2 cellular contexts compared by ENCODE assay signal in the genomic region with DNA sequence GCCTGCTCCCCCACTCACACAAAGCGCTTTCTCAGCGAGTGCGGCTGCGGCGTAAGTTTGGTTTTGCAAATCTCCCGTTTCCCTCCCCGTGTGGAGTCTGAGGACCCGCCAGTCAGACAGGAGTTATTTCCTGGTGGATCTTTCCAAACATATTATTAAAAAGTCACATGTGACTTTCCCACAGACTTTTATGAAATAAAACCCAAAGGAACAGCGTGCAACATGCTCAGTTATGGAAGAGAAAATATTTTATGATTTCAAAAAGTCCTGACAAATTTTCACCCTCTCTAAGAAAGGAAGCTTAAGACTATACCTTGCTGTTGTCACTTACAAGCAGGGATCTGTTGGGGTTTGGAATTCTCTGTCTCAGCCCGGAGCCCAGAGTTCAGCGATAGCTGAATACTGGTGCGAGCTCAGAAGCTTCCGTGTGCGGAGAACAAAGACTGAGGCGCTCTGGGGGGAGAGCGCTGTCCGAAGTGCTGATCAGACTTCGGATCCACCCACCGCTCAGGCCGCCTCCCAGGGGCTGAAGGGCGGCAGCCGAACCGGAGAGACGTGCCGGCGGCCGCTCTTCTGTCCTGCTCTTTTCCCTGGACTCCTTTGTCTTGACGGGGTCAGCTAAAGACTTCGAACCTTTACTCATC.
TF ChIP-seq lines count a peak whose summit lies in the region.

No MANE protein-coding gene starts in this region.

TF ChIP-seq in K562, 482 proteins besides CTCF, POLR2A, EP300 and RAD21 (continued from another document and continues in another):
- no peak for TF ChIP-seq ZNF24 (IDR thresholded peaks at IDR 0.05)
- TF ChIP-seq ZNF449 (CRISPR knock-in tag; IDR thresholded peaks at IDR 0.05) = no peak
- TF ChIP-seq, protein P1, sequence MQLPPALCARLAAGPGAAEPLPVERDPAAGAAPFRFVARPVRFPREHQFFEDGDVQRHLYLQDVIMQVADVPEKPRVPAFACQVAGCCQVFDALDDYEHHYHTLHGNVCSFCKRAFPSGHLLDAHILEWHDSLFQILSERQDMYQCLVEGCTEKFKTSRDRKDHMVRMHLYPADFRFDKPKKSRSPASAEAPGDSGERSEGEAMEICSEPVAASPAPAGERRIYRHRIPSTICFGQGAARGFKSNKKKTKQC (CRISPR knock-in tag; IDR thresholded peaks at IDR 0.05) = peak; percentile 97
- TF ChIP-seq ZNF75A (CRISPR knock-in tag; IDR thresholded peaks at IDR 0.05) = no peak
- TF ChIP-seq GTF2E2 (tag; IDR thresholded peaks at IDR 0.05) = no peak
- TF ChIP-seq PHB (CRISPR knock-in tag; IDR thresholded peaks at IDR 0.05) = no peak
- no peak for TF ChIP-seq PHF8 (IDR thresholded peaks at IDR 0.05; ENCODE audit: borderline replicate concordance, low read length)
- TF ChIP-seq EHMT2 (IDR thresholded peaks at IDR 0.05) = peak; percentile 98
- TF ChIP-seq ZC3H11A (IDR thresholded peaks at IDR 0.05; ENCODE audit: low read depth, low read length) = no peak
- 0 out of 2 replicates have a peak, but pooled peaks have one; percentile 11 for TF ChIP-seq ZNF175 (CRISPR knock-in tag; IDR thresholded peaks at IDR 0.05; ENCODE audit: low read depth)
- TF ChIP-seq SIN3A (IDR thresholded peaks at IDR 0.05; ENCODE audit: borderline replicate concordance in 2 of 2, control insufficient read depth in 1 of 2, low read depth in 2 of 2, low read length in 2 of 2) = peak in 1 of 2 experiments; percentile 72; a peak in 1 of 4 replicates
- TF ChIP-seq ETV5 (CRISPR knock-in tag; IDR thresholded peaks at IDR 0.05; ENCODE audit: low read depth) = no peak
- TF ChIP-seq, protein P2, sequence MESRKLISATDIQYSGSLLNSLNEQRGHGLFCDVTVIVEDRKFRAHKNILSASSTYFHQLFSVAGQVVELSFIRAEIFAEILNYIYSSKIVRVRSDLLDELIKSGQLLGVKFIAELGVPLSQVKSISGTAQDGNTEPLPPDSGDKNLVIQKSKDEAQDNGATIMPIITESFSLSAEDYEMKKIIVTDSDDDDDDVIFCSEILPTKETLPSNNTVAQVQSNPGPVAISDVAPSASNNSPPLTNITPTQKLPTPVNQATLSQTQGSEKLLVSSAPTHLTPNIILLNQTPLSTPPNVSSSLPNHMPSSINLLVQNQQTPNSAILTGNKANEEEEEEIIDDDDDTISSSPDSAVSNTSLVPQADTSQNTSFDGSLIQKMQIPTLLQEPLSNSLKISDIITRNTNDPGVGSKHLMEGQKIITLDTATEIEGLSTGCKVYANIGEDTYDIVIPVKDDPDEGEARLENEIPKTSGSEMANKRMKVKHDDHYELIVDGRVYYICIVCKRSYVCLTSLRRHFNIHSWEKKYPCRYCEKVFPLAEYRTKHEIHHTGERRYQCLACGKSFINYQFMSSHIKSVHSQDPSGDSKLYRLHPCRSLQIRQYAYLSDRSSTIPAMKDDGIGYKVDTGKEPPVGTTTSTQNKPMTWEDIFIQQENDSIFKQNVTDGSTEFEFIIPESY (CRISPR knock-in tag; IDR thresholded peaks at IDR 0.05) = no peak
- TF ChIP-seq IRF1 (CRISPR knock-in tag; IDR thresholded peaks at IDR 0.05; ENCODE audit: borderline replicate concordance) = 0 out of 2 replicates have a peak, but pooled peaks have one; percentile 30
- TF ChIP-seq, protein P3, sequence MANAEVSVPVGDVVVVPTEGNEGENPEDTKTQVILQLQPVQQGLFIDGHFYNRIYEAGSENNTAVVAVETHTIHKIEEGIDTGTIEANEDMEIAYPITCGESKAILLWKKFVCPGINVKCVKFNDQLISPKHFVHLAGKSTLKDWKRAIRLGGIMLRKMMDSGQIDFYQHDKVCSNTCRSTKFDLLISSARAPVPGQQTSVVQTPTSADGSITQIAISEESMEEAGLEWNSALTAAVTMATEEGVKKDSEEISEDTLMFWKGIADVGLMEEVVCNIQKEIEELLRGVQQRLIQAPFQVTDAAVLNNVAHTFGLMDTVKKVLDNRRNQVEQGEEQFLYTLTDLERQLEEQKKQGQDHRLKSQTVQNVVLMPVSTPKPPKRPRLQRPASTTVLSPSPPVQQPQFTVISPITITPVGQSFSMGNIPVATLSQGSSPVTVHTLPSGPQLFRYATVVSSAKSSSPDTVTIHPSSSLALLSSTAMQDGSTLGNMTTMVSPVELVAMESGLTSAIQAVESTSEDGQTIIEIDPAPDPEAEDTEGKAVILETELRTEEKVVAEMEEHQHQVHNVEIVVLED (CRISPR knock-in tag; IDR thresholded peaks at IDR 0.05) = no peak
- TF ChIP-seq, protein P4, sequence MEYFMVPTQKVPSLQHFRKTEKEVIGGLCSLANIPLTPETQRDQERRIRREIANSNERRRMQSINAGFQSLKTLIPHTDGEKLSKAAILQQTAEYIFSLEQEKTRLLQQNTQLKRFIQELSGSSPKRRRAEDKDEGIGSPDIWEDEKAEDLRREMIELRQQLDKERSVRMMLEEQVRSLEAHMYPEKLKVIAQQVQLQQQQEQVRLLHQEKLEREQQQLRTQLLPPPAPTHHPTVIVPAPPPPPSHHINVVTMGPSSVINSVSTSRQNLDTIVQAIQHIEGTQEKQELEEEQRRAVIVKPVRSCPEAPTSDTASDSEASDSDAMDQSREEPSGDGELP (CRISPR knock-in tag; IDR thresholded peaks at IDR 0.05; ENCODE audit: borderline replicate concordance) = peak; percentile 55; the same call in 1 of the 2 replicates
- TF ChIP-seq STAT5A (IDR thresholded peaks at IDR 0.05; ENCODE audit: borderline replicate concordance, low read length) = no peak
- TF ChIP-seq NFYB (IDR thresholded peaks at IDR 0.05; ENCODE audit: extremely low read depth, insufficient read length) = no peak
- TF ChIP-seq CBFA2T2 (conservative IDR thresholded peaks at IDR 0.05) = no peak
- TF ChIP-seq FOXP1 (CRISPR knock-in tag; IDR thresholded peaks at IDR 0.05) = peak; percentile 79; the same call in 1 of the 2 replicates
- no peak for TF ChIP-seq HNRNPH1 (optimal IDR thresholded peaks at IDR 0.05; ENCODE audit: low read depth, low read length)

TF ChIP-seq in HepG2, 621 proteins besides CTCF, POLR2A, EP300 and RAD21 (continued from another document and continues in another):
- TF ChIP-seq ARID3A (IDR thresholded peaks at IDR 0.05; ENCODE audit: low read depth, low read length) (no peak), HOXA7 (CRISPR knock-in tag; IDR thresholded peaks at IDR 0.05) (peak; percentile 94), ZFP41 (CRISPR knock-in tag; IDR thresholded peaks at IDR 0.05; ENCODE audit: borderline replicate concordance) (peak; percentile 86; the same call in 1 of the 2 replicates), ZNF318 (CRISPR knock-in tag; IDR thresholded peaks at IDR 0.05) (no peak; the same call in 1 of the 2 replicates), ZNF678 (CRISPR knock-in tag; IDR thresholded peaks at IDR 0.05) (no peak), SOX6 (IDR thresholded peaks at IDR 0.05) (no peak), SOX6 (CRISPR knock-in tag; IDR thresholded peaks at IDR 0.05) (peak; percentile 79), ZFP90 (CRISPR knock-in tag; IDR thresholded peaks at IDR 0.05; ENCODE audit: borderline replicate concordance) (peak; percentile 95), YY1 (IDR thresholded peaks at IDR 0.05; ENCODE audit: insufficient read depth, insufficient replicate concordance, low read depth, low read length) (no peak), PRPF4 (IDR thresholded peaks at IDR 0.05; ENCODE audit: low read depth, low read length, poor library complexity, severe bottlenecking) (no peak), ZNF207 (IDR thresholded peaks at IDR 0.05; ENCODE audit: borderline replicate concordance) (no peak), ZNF781 (CRISPR knock-in tag; IDR thresholded peaks at IDR 0.05; ENCODE audit: borderline replicate concordance, not compliant biosample characterization) (peak; percentile 98), SMARCC2 (IDR thresholded peaks at IDR 0.05) (no peak), LCORL (IDR thresholded peaks at IDR 0.05) (no peak), LCORL (CRISPR knock-in tag; IDR thresholded peaks at IDR 0.05) (peak; percentile 89), HNF4A (CRISPR knock-in tag; IDR thresholded peaks at IDR 0.05) (peak; percentile 67), GATAD1 (CRISPR knock-in tag; IDR thresholded peaks at IDR 0.05) (peak; percentile 81), MXI1 (IDR thresholded peaks at IDR 0.05; ENCODE audit: borderline replicate concordance, low read depth, low read length) (peak; percentile 71; the same call in 1 of the 3 replicates), MAF1 (CRISPR knock-in tag; IDR thresholded peaks at IDR 0.05; ENCODE audit: borderline replicate concordance) (peak; percentile 94), ZFP82 (CRISPR knock-in tag; IDR thresholded peaks at IDR 0.05; ENCODE audit: borderline replicate concordance) (peak; percentile 88; the same call in 1 of the 2 replicates), ZMYM3 (CRISPR knock-in tag; IDR thresholded peaks at IDR 0.05) (no peak), GLI4 (CRISPR knock-in tag; IDR thresholded peaks at IDR 0.05; ENCODE audit: borderline replicate concordance) (peak; percentile 94; the same call in 1 of the 2 replicates), ZBTB2 (CRISPR knock-in tag; IDR thresholded peaks at IDR 0.05; ENCODE audit: low read depth) (peak; percentile 72; the same call in 1 of the 2 replicates)
- TF ChIP-seq, protein P5, sequence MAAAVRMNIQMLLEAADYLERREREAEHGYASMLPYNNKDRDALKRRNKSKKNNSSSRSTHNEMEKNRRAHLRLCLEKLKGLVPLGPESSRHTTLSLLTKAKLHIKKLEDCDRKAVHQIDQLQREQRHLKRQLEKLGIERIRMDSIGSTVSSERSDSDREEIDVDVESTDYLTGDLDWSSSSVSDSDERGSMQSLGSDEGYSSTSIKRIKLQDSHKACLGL (CRISPR knock-in tag; IDR thresholded peaks at IDR 0.05) = peak; percentile 92
